1 cellular context compared by ENCODE assay signal in genomic region chr19:1361601-1362384, GRCh38.
TF ChIP-seq lines count a peak whose summit lies in the region.

No MANE protein-coding gene starts in this region.

TF ChIP-seq in K562, 482 proteins besides CTCF, POLR2A, EP300 and RAD21:
- no peak for TF ChIP-seq PHF8 (IDR thresholded peaks at IDR 0.05; ENCODE audit: borderline replicate concordance, low read length)
- TF ChIP-seq JUND (IDR thresholded peaks at IDR 0.05; ENCODE audit: borderline replicate concordance, low read depth, low read length) = peak; percentile 59; the same call in 1 of the 2 replicates
- peak; percentile 19; the same call in 1 of the 3 replicates for TF ChIP-seq JUND (tag; IDR thresholded peaks at IDR 0.05; ENCODE audit: borderline replicate concordance, low read depth, low read length)
- TF ChIP-seq FOSL1 (tag; conservative IDR thresholded peaks at IDR 0.05) = peak; percentile 58; the same call in 1 of the 2 replicates
- TF ChIP-seq MAFK (IDR thresholded peaks at IDR 0.05; ENCODE audit: low read length) = no peak
- TF ChIP-seq, protein P1, sequence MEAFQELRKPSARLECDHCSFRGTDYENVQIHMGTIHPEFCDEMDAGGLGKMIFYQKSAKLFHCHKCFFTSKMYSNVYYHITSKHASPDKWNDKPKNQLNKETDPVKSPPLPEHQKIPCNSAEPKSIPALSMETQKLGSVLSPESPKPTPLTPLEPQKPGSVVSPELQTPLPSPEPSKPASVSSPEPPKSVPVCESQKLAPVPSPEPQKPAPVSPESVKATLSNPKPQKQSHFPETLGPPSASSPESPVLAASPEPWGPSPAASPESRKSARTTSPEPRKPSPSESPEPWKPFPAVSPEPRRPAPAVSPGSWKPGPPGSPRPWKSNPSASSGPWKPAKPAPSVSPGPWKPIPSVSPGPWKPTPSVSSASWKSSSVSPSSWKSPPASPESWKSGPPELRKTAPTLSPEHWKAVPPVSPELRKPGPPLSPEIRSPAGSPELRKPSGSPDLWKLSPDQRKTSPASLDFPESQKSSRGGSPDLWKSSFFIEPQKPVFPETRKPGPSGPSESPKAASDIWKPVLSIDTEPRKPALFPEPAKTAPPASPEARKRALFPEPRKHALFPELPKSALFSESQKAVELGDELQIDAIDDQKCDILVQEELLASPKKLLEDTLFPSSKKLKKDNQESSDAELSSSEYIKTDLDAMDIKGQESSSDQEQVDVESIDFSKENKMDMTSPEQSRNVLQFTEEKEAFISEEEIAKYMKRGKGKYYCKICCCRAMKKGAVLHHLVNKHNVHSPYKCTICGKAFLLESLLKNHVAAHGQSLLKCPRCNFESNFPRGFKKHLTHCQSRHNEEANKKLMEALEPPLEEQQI (IDR thresholded peaks at IDR 0.05) = no peak
- no peak for TF ChIP-seq HBP1 (CRISPR knock-in tag; IDR thresholded peaks at IDR 0.05)
- no peak for TF ChIP-seq ZNF133 (CRISPR knock-in tag; IDR thresholded peaks at IDR 0.05)
- peak; percentile 59 for TF ChIP-seq CEBPG (CRISPR knock-in tag; IDR thresholded peaks at IDR 0.05)
- TF ChIP-seq CEBPG (tag; conservative IDR thresholded peaks at IDR 0.05 in 1 of 2, IDR thresholded peaks at IDR 0.05 in 1 of 2) = peak in 1 of 2 experiments; percentile 53; a peak in 1 of 4 replicates
- peak; percentile 97 for TF ChIP-seq NFIC (IDR thresholded peaks at IDR 0.05)
- no peak for TF ChIP-seq PCBP1 (IDR thresholded peaks at IDR 0.05; ENCODE audit: low read depth, low read length, poor library complexity, severe bottlenecking)
- no peak for TF ChIP-seq BCOR (IDR thresholded peaks at IDR 0.05)
- TF ChIP-seq NFIX (CRISPR knock-in tag; IDR thresholded peaks at IDR 0.05; ENCODE audit: low read depth) = peak; percentile 78
- TF ChIP-seq JUN (IDR thresholded peaks at IDR 0.05; ENCODE audit: borderline replicate concordance, low read depth, low read length) = peak; percentile 33; the same call in 1 of the 2 replicates
- no peak for TF ChIP-seq JUN (CRISPR knock-in tag; IDR thresholded peaks at IDR 0.05; ENCODE audit: borderline replicate concordance)
- TF ChIP-seq KDM5B (IDR thresholded peaks at IDR 0.05; ENCODE audit: insufficient replicate concordance, low read depth, low read length) = peak; percentile 6
- no peak for TF ChIP-seq BHLHE40 (IDR thresholded peaks at IDR 0.05; ENCODE audit: low read length)
- no peak for TF ChIP-seq ZNF354B (CRISPR knock-in tag; IDR thresholded peaks at IDR 0.05)
- no peak for TF ChIP-seq KDM1A (IDR thresholded peaks at IDR 0.05)
- peak; percentile 88 for TF ChIP-seq ATF3 (IDR thresholded peaks at IDR 0.05)
- no peak for TF ChIP-seq ATF3 (CRISPR knock-in tag; conservative IDR thresholded peaks at IDR 0.05)
- TF ChIP-seq ZNF589 (CRISPR knock-in tag; IDR thresholded peaks at IDR 0.05; ENCODE audit: low read depth) = 0 out of 2 replicates have a peak, but pooled peaks have one; percentile 24
